Comparison of ENCODE assay signal across 10 cellular contexts in genomic region chr6:36132221-36132895, GRCh38. TPM values are rescaled to one million over a fixed set of nuclear protein-coding genes. Genes with fewer than 3 reads are reported as not detected.
A peak's percentile ranks its signal among the peaks of the same experiment; 100 is the strongest.
DNase-seq lines count a peak whose midpoint lies in the region; ATAC-seq, FAIRE-seq and TF ChIP-seq lines count a peak whose summit lies in the region.
"Had no signal": no experiment of that assay in that cellular context is flagged by ENCODE, and none has a peak within 500 bp of the region (broad histone marks: within the 10 kb centered on the region; RNA-seq: fewer than 3 reads in every experiment).

No MANE protein-coding gene starts in this region.

- H3K36me3 Mint-ChIP-seq in activated naive CD8-positive, alpha-beta T cell treated with anti-CD3 and anti-CD28 coated beads for 36 hours, result peaks cover 13% of the 10 kb centered on the region
- H3K36me3 Mint-ChIP-seq in mesothelial cell of epicardium, result peaks cover 8% of the 10 kb centered on the region

- DNase-seq in H7, result peak; percentile 37
- no peak for DNase-seq in activated naive CD8-positive, alpha-beta T cell treated with anti-CD3 and anti-CD28 coated beads for 36 hours
- no peak for DNase-seq in mesothelial cell of epicardium (ENCODE audit: low spot score in 2 of 2, unreplicated experiment in 2 of 2)
- DNase-seq in right cardiac atrium, result no peak
- DNase-seq in urothelium cell line (ENCODE audit: low spot score), result no peak
- no peak for DNase-seq in SHP77 treated with DMSO at 0.1 percent for 48 hours (lab: John Stamatoyannopoulos, UW)
- DNase-seq in SIG-M5 (lab: John Stamatoyannopoulos, UW), result no peak

- no peaks in the 10 kb centered on the region for H3K9me3 ChIP-seq in right cardiac atrium (ENCODE audit: control insufficient read depth, low read length)
- H3K9me3 ChIP-seq: tibial artery had no signal

- 94% methylated on average over 5 of the region's 5 CpGs for WGBS in right cardiac atrium

- H3K27me3 Mint-ChIP-seq in activated naive CD8-positive, alpha-beta T cell treated with anti-CD3 and anti-CD28 coated beads for 36 hours, result no peaks in the 10 kb centered on the region
- peaks cover 4% of the 10 kb centered on the region for H3K27me3 Mint-ChIP-seq in mesothelial cell of epicardium (ENCODE audit: low read depth)

- intact Hi-C loops in right cardiac atrium (cut with DNase I), result no loop called here

- H3K4me1 ChIP-seq in right cardiac atrium (ENCODE audit: control insufficient read depth, insufficient read depth, low read length), result peaks cover 2% of the 10 kb centered on the region

- TF ChIP-seq CTCF in 22Rv1 (IDR thresholded peaks at IDR 0.05) (no peak), mesothelial cell of epicardium (IDR thresholded peaks at IDR 0.05; ENCODE audit: unreplicated experiment) (no peak)

- ATAC-seq in right cardiac atrium, result no peak

- H3K4me3 ChIP-seq in H7 (ENCODE audit: insufficient read depth, low read depth, low read length), result no peak overlapping the region
- no peak overlapping the region for H3K4me3 ChIP-seq in right cardiac atrium (ENCODE audit: low read length)
- H3K4me3 ChIP-seq: tibial artery had no signal

- peaks cover 8% of the 10 kb centered on the region for H3K27me3 ChIP-seq in H7 (ENCODE audit: control insufficient read depth, insufficient read depth, low read length)
- no peaks in the 10 kb centered on the region for H3K27me3 ChIP-seq in right cardiac atrium (ENCODE audit: control insufficient read depth, insufficient read depth)

- peak overlapping the region; percentile 94 for H3K27ac Mint-ChIP-seq in activated naive CD8-positive, alpha-beta T cell treated with anti-CD3 and anti-CD28 coated beads for 36 hours
- peak overlapping the region; percentile 71 for H3K27ac Mint-ChIP-seq in mesothelial cell of epicardium

- H3K36me3 ChIP-seq in H7 (replicated peaks; ENCODE audit: control insufficient read depth, insufficient read depth, low read length), result peaks cover 4% of the 10 kb centered on the region

- peak overlapping the region; percentile 86 for H3K4me3 Mint-ChIP-seq in activated naive CD8-positive, alpha-beta T cell treated with anti-CD3 and anti-CD28 coated beads for 36 hours
- peak overlapping the region; percentile 30 for H3K4me3 Mint-ChIP-seq in mesothelial cell of epicardium

- H3K27ac ChIP-seq in 22Rv1 (peak overlapping the region; percentile 64), right cardiac atrium (ENCODE audit: low read length) (no peak overlapping the region)
- H3K27ac ChIP-seq: tibial artery had no signal

- H3K9me3 Mint-ChIP-seq in activated naive CD8-positive, alpha-beta T cell treated with anti-CD3 and anti-CD28 coated beads for 36 hours, result no peaks in the 10 kb centered on the region
- H3K9me3 Mint-ChIP-seq in mesothelial cell of epicardium, result no peaks in the 10 kb centered on the region

- no peak for FAIRE-seq in urothelium cell line (lab: Jason Lieb, UNC)
- FAIRE-seq: endometrium had no signal

- peaks cover 42% of the 10 kb centered on the region for H3K4me1 Mint-ChIP-seq in activated naive CD8-positive, alpha-beta T cell treated with anti-CD3 and anti-CD28 coated beads for 36 hours
- peaks cover 33% of the 10 kb centered on the region for H3K4me1 Mint-ChIP-seq in mesothelial cell of epicardium

RNA-seq across cellular contexts. Expression of gene MAPK13, which starts 2.0 kb away (rescaled TPM):
- 3.2 TPM in 2 replicates for total RNA-seq in H7 (2014; rRNA removed; shearing (Covaris generic))
- total RNA-seq in activated naive CD8-positive, alpha-beta T cell treated with anti-CD3 and anti-CD28 coated beads for 36 hours, result 10 to 100 TPM; 53.0 to 53.5 TPM
- 18.6 to 23.4 TPM (median 20.6 TPM) in 3 replicates for total RNA-seq in mesothelial cell of epicardium
- 1 to 10 TPM; 1.7 to 4.0 (median 2.4) TPM for total RNA-seq in right cardiac atrium
- 1.4 TPM for polyA plus RNA-seq in right cardiac atrium
